In genomic region chr11:16925495-16926065, GRCh38 we compare ENCODE assay signal across 8 cellular contexts.
DNase-seq lines count a peak whose midpoint lies in the region; ATAC-seq and TF ChIP-seq lines count a peak whose summit lies in the region.

No MANE protein-coding gene starts in this region.

- no peak for TF ChIP-seq CTCF in kidney epithelial cell (IDR thresholded peaks at IDR 0.05; ENCODE audit: insufficient read depth, low read length, poor library complexity, severe bottlenecking)

- DNase-seq in AG08395 (ENCODE audit: low spot score) (peak; percentile 68), NCI-H510A (lab: John Stamatoyannopoulos, UW) (peak; percentile 77), T47D (ENCODE audit: low read depth in 1 of 2, low spot score in 1 of 2) (peak; percentile 56 to 75), kidney epithelial cell (ENCODE audit: low read depth) (no peak), foreskin melanocyte (no peak), GM19240 (ENCODE audit: insufficient read length, low spot score) (no peak)
- DNase-seq in stimulated activated naive CD8-positive, alpha-beta T cell treated with anti-CD3 and anti-CD28 coated beads, Interleukin-15, Interleukin-2, amounts not matched to agents 100 U/mL and 50 U/mL, for 24 hours, result peak; percentile 46

- peak overlapping the region; percentile 41 for H3K4me3 ChIP-seq in kidney epithelial cell (ENCODE audit: low read depth, low read length)

- no peaks in the 10 kb centered on the region for H3K27me3 ChIP-seq in kidney epithelial cell (ENCODE audit: control insufficient read depth, insufficient read depth, low read length)

- in situ Hi-C loops in T47D (cut with HindIII; ENCODE audit: low pct_unique_long_range_greater_than_20kb, low sequenced_read_pairs), result no loop called here

- peak; percentile 30 for ATAC-seq in GM18867 (IDR thresholded peaks at IDR 0.05; ENCODE audit: unreplicated experiment)
- peak; percentile 53 for ATAC-seq in stimulated activated naive CD8-positive, alpha-beta T cell treated with anti-CD3 and anti-CD28 coated beads, Interleukin-15, Interleukin-2, amounts not matched to agents 100 U/mL and 50 U/mL, for 24 hours

- no peaks in the 10 kb centered on the region for H3K36me3 ChIP-seq in kidney epithelial cell (ENCODE audit: control insufficient read depth, insufficient read depth, low read length)

Comparison
In these comparisons a context has a peak if more than half of its experiments do, and no peak if none do; other contexts are left out.
1. DNase-seq: peak in AG08395 (single experiment), NCI-H510A (single experiment), T47D (2 of 2) and stimulated activated naive CD8-positive, alpha-beta T cell treated with anti-CD3 and anti-CD28 coated beads, Interleukin-15, Interleukin-2, amounts not matched to agents 100 U/mL and 50 U/mL, for 24 hours (single experiment); none in kidney epithelial cell (single experiment), foreskin melanocyte (single experiment) and GM19240 (single experiment).